Comparison of ENCODE assay signal across 33 cellular contexts in genomic region chr2:24102677-24103076, GRCh38. TPM values are rescaled to one million over a fixed set of nuclear protein-coding genes. Genes with fewer than 3 reads are reported as not detected.
A peak's percentile ranks its signal among the peaks of the same experiment; 100 is the strongest.
DNase-seq lines count a peak whose midpoint lies in the region; ATAC-seq and TF ChIP-seq lines count a peak whose summit lies in the region.
"Had no signal": no experiment of that assay in that cellular context is flagged by ENCODE, and none has a peak within 500 bp of the region (broad histone marks: within the 10 kb centered on the region; RNA-seq: fewer than 3 reads in every experiment).

No MANE protein-coding gene starts in this region.

- WGBS in SK-N-SH (ENCODE audit: low lambda C conversion rate): 27% methylated on average over 1 of the region's 1 CpG

- H3K79me2 ChIP-seq in SK-N-SH (ENCODE audit: insufficient read depth) (no peaks in the 10 kb centered on the region), osteoblast (ENCODE audit: insufficient read depth, low read length) (no peaks in the 10 kb centered on the region), Karpas-422 (ENCODE audit: low read length) (no peaks in the 10 kb centered on the region)

- POLR2A ChIA-PET in SK-N-SH (lab: Yijun Ruan, JAX): interaction anchor here (0.6 kb wide), 1 partner anchor 18 kb away, joined by 3 read pairs; the partner anchor contains the start of gene TP53I3

- H3K4me1 ChIP-seq in SK-N-SH (ENCODE audit: control insufficient read depth in 1 of 2, insufficient read depth in 2 of 2, low read depth in 1 of 2, low read length in 1 of 2): peaks cover 0 to 11% of the 10 kb centered on the region in 2 experiments; a peak in 2 of 4 replicates
- H3K4me1 ChIP-seq in osteoblast (ENCODE audit: insufficient read depth, low read length): no peaks in the 10 kb centered on the region
- H3K4me1 ChIP-seq in Karpas-422 (ENCODE audit: low read length): peaks cover 13% of the 10 kb centered on the region
- H3K4me1 ChIP-seq: Caco-2 had no signal

- H4K20me1 ChIP-seq in SK-N-SH (ENCODE audit: insufficient read depth) (no peaks in the 10 kb centered on the region), osteoblast (ENCODE audit: insufficient read depth, low read length) (no peaks in the 10 kb centered on the region), Karpas-422 (ENCODE audit: insufficient read depth, low read depth, low read length) (no peaks in the 10 kb centered on the region)
- H4K20me1 ChIP-seq: BLaER1; BLaER1 treated with 17β-estradiol and CSF1 and Interleukin-3, amounts not matched to agents 10 nM and 100 nM had no signal

- TF ChIP-seq RAD21 in SK-N-SH (IDR thresholded peaks at IDR 0.05; ENCODE audit: low read length): no peak

- TF ChIP-seq CTCF in SK-N-SH (IDR thresholded peaks at IDR 0.05) (no peak), osteoblast (IDR thresholded peaks at IDR 0.05; ENCODE audit: extremely low read depth, low read depth, low read length) (no peak)

- H2AFZ ChIP-seq in SK-N-SH (ENCODE audit: low read depth): no peak overlapping the region
- no peak overlapping the region for H2AFZ ChIP-seq in osteoblast (ENCODE audit: low read length)
- H2AFZ ChIP-seq in Karpas-422 (ENCODE audit: low read length): no peak overlapping the region

- H3K9me2 ChIP-seq in SK-N-SH: no peaks in the 10 kb centered on the region
- H3K9me2 ChIP-seq in Karpas-422 (replicated peaks; ENCODE audit: insufficient read depth, low read length): no peaks in the 10 kb centered on the region

- no peak for DNase-seq in SK-N-SH
- DNase-seq in osteoblast (ENCODE audit: insufficient read length, low spot score, missing footprints): peak; percentile 23
- DNase-seq in Karpas-422: no peak
- no peak for DNase-seq in foreskin melanocyte
- DNase-seq: 8988T; ACHN; AML-193; BE2C; C1 segment of cervical spinal cord; Caco-2; Calu3; CD4-positive, alpha-beta memory T cell; CD4-positive, alpha-beta T cell; CD4-positive, CD25-positive, alpha-beta regulatory T cell; CD8-positive, alpha-beta memory T cell; CD8-positive, alpha-beta T cell; COR-L47; DMS 273 treated with DMSO at 0.1 percent for 48 hours; DMS153; DMS53; DMS79; DMS79 treated with DMSO at 0.1 percent for 48 hours; DND-41; EL had no signal

- H3K9ac ChIP-seq in SK-N-SH (no peak overlapping the region), Karpas-422 (ENCODE audit: low read length) (no peak overlapping the region)
- H3K9ac ChIP-seq: BLaER1; BLaER1 treated with 17β-estradiol and CSF1 and Interleukin-3, amounts not matched to agents 10 nM and 100 nM had no signal

- H3K4me2 ChIP-seq in SK-N-SH (no peak overlapping the region), osteoblast (ENCODE audit: insufficient read depth, low read length) (no peak overlapping the region), Karpas-422 (ENCODE audit: low read depth, low read length, poor library complexity, severe bottlenecking) (no peak overlapping the region)
- H3K4me2 ChIP-seq: A549; BLaER1; BLaER1 treated with 17β-estradiol and CSF1 and Interleukin-3, amounts not matched to agents 10 nM and 100 nM had no signal

- CTCF ChIA-PET in SK-N-SH (lab: Yijun Ruan, JAX): interaction anchor here (1.1 to 5.5 kb wide), 3 partner anchors 16 to 78 kb away, joined by 3 to 38 read pairs (median 3); partner anchors contain the start of gene TP53I3

- H3K27ac ChIP-seq in SK-N-SH (ENCODE audit: low read depth in 2 of 2, low read length in 1 of 2) (no peak overlapping the region), osteoblast (ENCODE audit: low read depth, low read length) (no peak overlapping the region), Karpas-422 (ENCODE audit: low read length) (no peak overlapping the region)
- H3K27ac ChIP-seq: 22Rv1; A549; BLaER1; BLaER1 treated with 17β-estradiol and CSF1 and Interleukin-3, amounts not matched to agents 10 nM and 100 nM; C4-2B had no signal

- H3K4me3 ChIP-seq in SK-N-SH (ENCODE audit: low read depth in 2 of 2, low read length in 1 of 2): no peak overlapping the region
- no peak overlapping the region for H3K4me3 ChIP-seq in osteoblast (ENCODE audit: insufficient read depth, low read length)
- H3K4me3 ChIP-seq in Karpas-422 (ENCODE audit: low read length): no peak overlapping the region
- H3K4me3 ChIP-seq: A549; BLaER1; BLaER1 treated with 17β-estradiol and CSF1 and Interleukin-3, amounts not matched to agents 10 nM and 100 nM had no signal

- H3K27me3 ChIP-seq in SK-N-SH (ENCODE audit: insufficient read depth) (no peaks in the 10 kb centered on the region), osteoblast (ENCODE audit: insufficient read depth, low read length) (no peaks in the 10 kb centered on the region), Karpas-422 (ENCODE audit: low read length) (no peaks in the 10 kb centered on the region)
- H3K27me3 ChIP-seq: BE2C; BLaER1; BLaER1 treated with 17β-estradiol and CSF1 and Interleukin-3, amounts not matched to agents 10 nM and 100 nM had no signal

- peak in 1 of 2 experiments; percentile 72; a peak in 2 of 4 replicates for TF ChIP-seq EP300 in SK-N-SH (IDR thresholded peaks at IDR 0.05; ENCODE audit: borderline replicate concordance in 1 of 2, low read depth in 1 of 2, low read length in 1 of 2)

- ATAC-seq in SK-N-SH treated with all-trans-retinoic acid at 6 μM for 48 hours (peak; percentile 74), HG02610 (IDR thresholded peaks at IDR 0.05; ENCODE audit: unreplicated experiment) (no peak)
- ATAC-seq: A549; CD8-positive, alpha-beta T cell had no signal

- H3F3A ChIP-seq in SK-N-SH (replicated peaks; ENCODE audit: insufficient read depth): no peaks in the 10 kb centered on the region

- H3K9me3 ChIP-seq in SK-N-SH (peaks cover 8% of the 10 kb centered on the region; the same call in 1 of the 2 replicates), osteoblast (ENCODE audit: low read depth, low read length) (no peaks in the 10 kb centered on the region), Karpas-422 (ENCODE audit: low read length) (no peaks in the 10 kb centered on the region)
- H3K9me3 ChIP-seq: A549, BE2C, Caco-2 had no signal

- H3K36me3 ChIP-seq in SK-N-SH (replicated peaks in 1 of 2; ENCODE audit: control insufficient read depth in 1 of 2, insufficient read depth in 2 of 2, low read length in 1 of 2) (peaks cover 0 to 3% of the 10 kb centered on the region in 2 experiments), osteoblast (ENCODE audit: insufficient read depth, low read length) (no peaks in the 10 kb centered on the region), Karpas-422 (ENCODE audit: insufficient read depth, low read length) (no peaks in the 10 kb centered on the region)
- H3K36me3 ChIP-seq: BE2C had no signal

TF ChIP-seq in SK-N-SH, 30 proteins besides CTCF, POLR2A, EP300 and RAD21:
- TF ChIP-seq TEAD4 (IDR thresholded peaks at IDR 0.05; ENCODE audit: borderline replicate concordance, insufficient read depth) (0 out of 2 replicates have a peak, but pooled peaks have one; percentile 14), ELF1 (IDR thresholded peaks at IDR 0.05) (no peak), RCOR1 (IDR thresholded peaks at IDR 0.05; ENCODE audit: low read length) (peak; percentile 45; the same call in 1 of the 2 replicates)

TF ChIP-seq in SK-N-SH treated with all-trans-retinoic acid at 6 μM for 48 hours, 23 proteins besides CTCF, POLR2A, EP300 and RAD21 (continues in another document):
- no peak for TF ChIP-seq ZC3H10 (CRISPR knock-in tag; IDR thresholded peaks at IDR 0.05)
- no peak for TF ChIP-seq BACH2 (CRISPR knock-in tag; IDR thresholded peaks at IDR 0.05; ENCODE audit: borderline replicate concordance)
- TF ChIP-seq ZNF8 (CRISPR knock-in tag; IDR thresholded peaks at IDR 0.05): no peak

RNA-seq across cellular contexts. Expression of gene TP53I3, which starts 18.0 kb away (rescaled TPM):
- polyA plus RNA-seq in SK-N-SH (2012; rRNA removed): 110 and 116 TPM in 2 replicates
- 49.8 and 71.0 TPM in 2 replicates for polyA plus RNA-seq in SK-N-SH (2012; cell fraction: cytosol; rRNA removed)
- 344 and 375 TPM in 2 replicates for polyA plus RNA-seq in SK-N-SH (2012; cell fraction: nucleus; rRNA removed)
- total RNA-seq in osteoblast: 59.4 and 79.3 TPM in 2 replicates
- total RNA-seq in Karpas-422 (2014; rRNA removed; shearing (Covaris generic); ENCODE audit: low replicate concordance): 3.4 and 13.5 TPM in 2 replicates
- polyA plus RNA-seq: CD8-positive, alpha-beta memory T cell had no signal

RNA-seq across cellular contexts. Expression of gene PFN4, which starts 20.5 kb away (rescaled TPM):
- 0.54 and 0.61 TPM in 2 replicates for polyA plus RNA-seq in SK-N-SH (2012; rRNA removed)
- 0.35 and 0.37 TPM in 2 replicates for polyA plus RNA-seq in SK-N-SH (2012; cell fraction: cytosol; rRNA removed)
- polyA plus RNA-seq in SK-N-SH (2012; cell fraction: nucleus; rRNA removed): 1.5 and 1.6 TPM in 2 replicates
- total RNA-seq in osteoblast: 0.88 TPM in 1 of 2 replicates, not detected in the other
- total RNA-seq in Karpas-422 (2014; rRNA removed; shearing (Covaris generic); ENCODE audit: low replicate concordance): 2.1 TPM in 1 of 2 replicates, not detected in the other
- total RNA-seq: A673; CD4-positive, alpha-beta memory T cell; CD4-positive, alpha-beta T cell; CD4-positive, CD25-positive, alpha-beta regulatory T cell; CD8-positive, alpha-beta T cell had no signal
- polyA plus RNA-seq: CD14-positive monocyte; CD4-positive, alpha-beta memory T cell; CD4-positive, CD25-positive, alpha-beta regulatory T cell; CD8-positive, alpha-beta memory T cell had no signal

RNA-seq across cellular contexts. Expression of gene FAM228B, which starts 20.6 kb away (rescaled TPM):
- polyA plus RNA-seq in SK-N-SH (2012; rRNA removed): 5.3 and 6.8 TPM in 2 replicates
- polyA plus RNA-seq in SK-N-SH (2012; cell fraction: cytosol; rRNA removed): 7.4 and 7.6 TPM in 2 replicates
- polyA plus RNA-seq in SK-N-SH (2012; cell fraction: nucleus; rRNA removed): 10.1 and 15.6 TPM in 2 replicates
- 11.6 and 13.8 TPM in 2 replicates for total RNA-seq in osteoblast
- 6.4 and 16.8 TPM in 2 replicates for total RNA-seq in Karpas-422 (2014; rRNA removed; shearing (Covaris generic); ENCODE audit: low replicate concordance)

RNA-seq across cellular contexts. Expression of gene SF3B6, which starts 26.6 kb away (rescaled TPM):
- polyA plus RNA-seq in SK-N-SH (2012; rRNA removed): 275 and 295 TPM in 2 replicates
- polyA plus RNA-seq in SK-N-SH (2012; cell fraction: cytosol; rRNA removed): 400 and 550 TPM in 2 replicates
- polyA plus RNA-seq in SK-N-SH (2012; cell fraction: nucleus; rRNA removed): 99.6 and 106 TPM in 2 replicates
- total RNA-seq in osteoblast: 96.6 and 109 TPM in 2 replicates
- total RNA-seq in Karpas-422 (2014; rRNA removed; shearing (Covaris generic); ENCODE audit: low replicate concordance): 181 and 285 TPM in 2 replicates

RNA-seq across cellular contexts. Expression of gene FKBP1B, which starts 53.1 kb away (rescaled TPM):
- 69.7 and 72.4 TPM in 2 replicates for polyA plus RNA-seq in SK-N-SH (2012; rRNA removed)
- 70.9 and 74.8 TPM in 2 replicates for polyA plus RNA-seq in SK-N-SH (2012; cell fraction: cytosol; rRNA removed)
- polyA plus RNA-seq in SK-N-SH (2012; cell fraction: nucleus; rRNA removed): 35.5 and 45.1 TPM in 2 replicates
- total RNA-seq in osteoblast: 2.7 and 3.3 TPM in 2 replicates
- 0.71 and 3.6 TPM in 2 replicates for total RNA-seq in Karpas-422 (2014; rRNA removed; shearing (Covaris generic); ENCODE audit: low replicate concordance)
